21 cellular contexts compared by ENCODE assay signal in the genomic region with DNA sequence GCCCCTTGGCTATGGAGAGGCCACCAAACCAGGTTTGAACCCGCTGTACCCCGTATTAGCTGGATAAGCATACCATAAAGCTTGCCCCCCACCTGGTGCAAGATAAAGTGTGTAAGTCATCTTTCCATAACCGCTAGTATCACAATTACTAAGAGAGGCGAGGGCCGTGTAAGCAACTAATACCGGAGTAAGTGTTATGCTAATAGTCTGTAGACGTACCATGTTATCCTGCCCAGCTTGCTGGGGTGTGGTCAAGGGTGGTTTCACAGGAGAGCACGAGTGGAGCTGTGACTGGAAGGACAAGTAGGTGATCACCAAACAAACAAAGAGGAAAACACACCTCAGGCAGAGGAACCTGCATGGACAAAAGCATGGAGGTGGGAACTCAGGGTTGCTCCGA. TPM values are rescaled to one million over a fixed set of nuclear protein-coding genes. Genes with fewer than 3 reads are reported as not detected.
DNase-seq lines count a peak whose midpoint lies in the region; ATAC-seq, FAIRE-seq and TF ChIP-seq lines count a peak whose summit lies in the region.
"Had no signal": no experiment of that assay in that cellular context is flagged by ENCODE, and none has a peak within 500 bp of the region (broad histone marks: within the 10 kb centered on the region; RNA-seq: fewer than 3 reads in every experiment).

No MANE protein-coding gene starts in this region.

- 100% methylated on average over 1 of the region's 9 CpGs; no CpG with 5 or more reads in 1 of the 2 experiments for WGBS in IMR-90 (ENCODE audit: extremely low coverage in 2 of 2, insufficient read length in 1 of 2), 2 experiments

- H4K8ac ChIP-seq in IMR-90 (ENCODE audit: low read depth in 2 of 2, low read length in 2 of 2) = no peak overlapping the region

- H3K27ac ChIP-seq in IMR-90 (ENCODE audit: insufficient read depth, low read length) = no peak overlapping the region
- H3K27ac ChIP-seq: A549, pancreas had no signal

- CTCF ChIA-PET in activated CD8-positive, alpha-beta memory T cell treated with anti-CD3 and anti-CD28 coated beads, Interleukin-2, amount 10 ng/mL, durations not matched to agents 7 days and 5 days (lab: Charles Lee) = interaction anchor here (0.9 to 3.7 kb wide), 6 partner anchors 13 to 45 kb away, joined by 3 to 36 read pairs (median 6); no protein-coding TSS in a partner anchor
- CTCF ChIA-PET in IMR-90 (lab: Yijun Ruan, JAX) = interaction anchor here (0.8 kb wide), 1 partner anchor 10 kb away, joined by 4 read pairs; no protein-coding TSS in a partner anchor

- dilution Hi-C loops in IMR-90 (cut with HindIII; ENCODE audit: low sequenced_read_pairs, unreplicated experiment) = no loop called here

- intact Hi-C loops in IMR-90 (cut with micrococcal nuclease) = no loop called here

- no TSS peak for BruUV-seq in IMR-90 (replicated peaks; lab: Mats Ljungman, UMichigan)

- H3K27me3 Mint-ChIP-seq in activated CD8-positive, alpha-beta memory T cell treated with anti-CD3 and anti-CD28 coated beads, Interleukin-2, amount 10 ng/mL, durations not matched to agents 7 days and 5 days = no peaks in the 10 kb centered on the region
- no peaks in the 10 kb centered on the region for H3K27me3 Mint-ChIP-seq in activated naive CD8-positive, alpha-beta T cell treated with anti-CD3 and anti-CD28 coated beads, Interleukin-2, amount 50 U/mL, for 24 hours
- peaks cover 32% of the 10 kb centered on the region for H3K27me3 Mint-ChIP-seq in mesothelial cell of epicardium (ENCODE audit: low read depth)

- H2BK20ac ChIP-seq in IMR-90 (ENCODE audit: low read depth, low read length) = peak overlapping the region; percentile 55

- H3K4me3 Mint-ChIP-seq in activated CD8-positive, alpha-beta memory T cell treated with anti-CD3 and anti-CD28 coated beads, Interleukin-2, amount 10 ng/mL, durations not matched to agents 7 days and 5 days = peak overlapping the region; percentile 22
- H3K4me3 Mint-ChIP-seq in activated naive CD8-positive, alpha-beta T cell treated with anti-CD3 and anti-CD28 coated beads, Interleukin-2, amount 50 U/mL, for 24 hours = peak overlapping the region; percentile 30
- peak overlapping the region; percentile 63 for H3K4me3 Mint-ChIP-seq in stimulated activated effector memory CD8-positive, alpha-beta T cell treated with anti-CD3 and anti-CD28 coated beads, Interleukin-12 subunit alpha, Interleukin-12 subunit beta, amount 100 ng/mL, for 72 hours
- no peak overlapping the region for H3K4me3 Mint-ChIP-seq in mesothelial cell of epicardium
- H3K4me3 Mint-ChIP-seq: HFFc6, WTC11 had no signal

- peak overlapping the region; percentile 77 for H2AK9ac ChIP-seq in IMR-90 (replicated peaks; ENCODE audit: low read depth, low read length, poor library complexity)

- H3K27me3 ChIP-seq in IMR-90 (ENCODE audit: control insufficient read depth, insufficient read depth, low read length) = no peaks in the 10 kb centered on the region
- H3K27me3 ChIP-seq: pancreas, upper lobe of left lung had no signal

- H4K5ac ChIP-seq in IMR-90 (ENCODE audit: low read depth, low read length) = no peak overlapping the region

- no peak overlapping the region for H3K56ac ChIP-seq in IMR-90 (ENCODE audit: extremely low read depth, insufficient read depth, low read length)

- no peaks in the 10 kb centered on the region for H3K9me3 Mint-ChIP-seq in activated CD8-positive, alpha-beta memory T cell treated with anti-CD3 and anti-CD28 coated beads, Interleukin-2, amount 10 ng/mL, durations not matched to agents 7 days and 5 days (ENCODE audit: low read depth)
- no peaks in the 10 kb centered on the region for H3K9me3 Mint-ChIP-seq in activated naive CD8-positive, alpha-beta T cell treated with anti-CD3 and anti-CD28 coated beads, Interleukin-2, amount 50 U/mL, for 24 hours
- no peaks in the 10 kb centered on the region for H3K9me3 Mint-ChIP-seq in stimulated activated effector memory CD8-positive, alpha-beta T cell treated with anti-CD3 and anti-CD28 coated beads, Interleukin-12 subunit alpha, Interleukin-12 subunit beta, amount 100 ng/mL, for 72 hours
- no peaks in the 10 kb centered on the region for H3K9me3 Mint-ChIP-seq in mesothelial cell of epicardium
- H3K9me3 Mint-ChIP-seq: activated T-cell treated with anti-CD3 and anti-CD28 coated beads, Interleukin-2, amount 50 U/mL, for 4 hours; HFFc6; WTC11 had no signal

- H3K4me3 ChIP-seq in IMR-90 (ENCODE audit: insufficient read depth, low read depth, low read length) = no peak overlapping the region
- H3K4me3 ChIP-seq: A549, esophagus squamous epithelium, pancreas, upper lobe of left lung had no signal

- no peaks in the 10 kb centered on the region for H4K20me1 ChIP-seq in IMR-90 (ENCODE audit: insufficient read depth, low read length)

- H3K9me3 ChIP-seq in IMR-90 (ENCODE audit: control insufficient read depth, insufficient read depth, low read length) = no peaks in the 10 kb centered on the region
- H3K9me3 ChIP-seq: A549, esophagus squamous epithelium, pancreas, upper lobe of left lung had no signal

- peak overlapping the region; percentile 68; the same call in 2 of the 3 replicates for H2BK15ac ChIP-seq in IMR-90 (ENCODE audit: low read depth, low read length)

- H3K9me1 ChIP-seq in IMR-90 (ENCODE audit: insufficient read depth, low read length) = peaks cover 17% of the 10 kb centered on the region

- peak; percentile 4 for ATAC-seq in activated CD8-positive, alpha-beta memory T cell treated with anti-CD3 and anti-CD28 coated beads, Interleukin-2, amount 10 ng/mL, durations not matched to agents 7 days and 5 days
- ATAC-seq in IMR-90 (ENCODE audit: low read depth) = no peak
- peak; percentile 15 for ATAC-seq in activated naive CD8-positive, alpha-beta T cell treated with anti-CD3 and anti-CD28 coated beads, Interleukin-2, amount 50 U/mL, for 24 hours
- ATAC-seq in stimulated activated effector memory CD8-positive, alpha-beta T cell treated with anti-CD3 and anti-CD28 coated beads, Interleukin-12 subunit alpha, Interleukin-12 subunit beta, amount 100 ng/mL, for 72 hours = peak; percentile 58
- no peak for ATAC-seq in GM19328 (IDR thresholded peaks at IDR 0.05; ENCODE audit: unreplicated experiment)
- ATAC-seq: A549; activated T-cell treated with anti-CD3 and anti-CD28 coated beads, Interleukin-2, amount 50 U/mL, for 4 hours; pancreas; WTC11 had no signal

- peak overlapping the region; percentile 65; the same call in 1 of the 2 replicates for H3K4ac ChIP-seq in IMR-90 (ENCODE audit: low read depth, low read length)

- 0 out of 2 replicates have a peak overlapping the region, but pooled peaks have one; percentile 32 for H3K14ac ChIP-seq in IMR-90 (replicated peaks; ENCODE audit: low read depth, low read length)

- peaks cover 20% of the 10 kb centered on the region for H3K4me1 ChIP-seq in IMR-90 (ENCODE audit: control insufficient read depth, insufficient read depth, low read length)

- H2AK5ac ChIP-seq in IMR-90 (ENCODE audit: low read depth, low read length) = peak overlapping the region; percentile 84

- in situ Hi-C loops in IMR-90 (cut with MboI; ENCODE audit: low sequenced_read_pairs) = no loop called here

- H3K9ac ChIP-seq in IMR-90 (ENCODE audit: low read depth, low read length) = no peak overlapping the region

- peak; percentile 68 for DNase-seq in activated CD8-positive, alpha-beta memory T cell treated with anti-CD3 and anti-CD28 coated beads, Interleukin-2, amount 10 ng/mL, durations not matched to agents 7 days and 5 days
- no peak for DNase-seq in activated CD8-positive, alpha-beta memory T cell treated with anti-CD3 and anti-CD28 coated beads for 24 hours
- DNase-seq in IMR-90 (no peak), H54 (ENCODE audit: insufficient read length, low spot score) (no peak), mesothelial cell of epicardium (ENCODE audit: low spot score in 2 of 2, unreplicated experiment in 2 of 2) (no peak)
- DNase-seq in activated naive CD8-positive, alpha-beta T cell treated with anti-CD3 and anti-CD28 coated beads, Interleukin-2, amount 50 U/mL, for 24 hours = peak; percentile 26
- no peak for DNase-seq in stimulated activated effector memory CD8-positive, alpha-beta T cell treated with anti-CD3 and anti-CD28 coated beads, Interleukin-12 subunit alpha, Interleukin-12 subunit beta, amount 100 ng/mL, for 72 hours (ENCODE audit: low spot score in 2 of 2)
- DNase-seq: activated T-cell treated with anti-CD3 and anti-CD28 coated beads, Interleukin-2, amount 50 U/mL, for 4 hours; dermis blood vessel endothelial cell; esophagus squamous epithelium; head of caudate nucleus; HFFc6; NCI-H1092; pancreas; stimulated activated CD4-positive, alpha-beta T cell treated with anti-CD3 and anti-CD28 coated beads, Interleukin-4, amount 100 ng/mL, for 24 hours; upper lobe of left lung had no signal

- no peak overlapping the region for H2AFZ ChIP-seq in IMR-90 (replicated peaks; ENCODE audit: low read length, poor library complexity)

- peak overlapping the region; percentile 69 for H2BK120ac ChIP-seq in IMR-90 (ENCODE audit: low read depth, low read length)

- H3K23ac ChIP-seq in IMR-90 (ENCODE audit: low read depth, low read length) = no peak overlapping the region

- no peaks in the 10 kb centered on the region for H3K36me3 ChIP-seq in IMR-90 (ENCODE audit: control insufficient read depth, insufficient read depth, low read length)
- H3K36me3 ChIP-seq: esophagus squamous epithelium, pancreas, upper lobe of left lung had no signal

- POLR2A ChIA-PET in IMR-90 (lab: Charles Lee; ENCODE audit: unreplicated experiment) = no interaction called here

- TF ChIP-seq CTCF in IMR-90 (conservative IDR thresholded peaks at IDR 0.05; ENCODE audit: low read depth, low read length) (no peak), mesothelial cell of epicardium (IDR thresholded peaks at IDR 0.05; ENCODE audit: unreplicated experiment) (no peak)

- H3K18ac ChIP-seq in IMR-90 (ENCODE audit: low read depth, low read length) = no peak overlapping the region

- H3K4me2 ChIP-seq in IMR-90 (ENCODE audit: low read depth, low read length) = no peak overlapping the region
- H3K4me2 ChIP-seq: A549 had no signal

- no peaks in the 10 kb centered on the region for H3K79me1 ChIP-seq in IMR-90 (ENCODE audit: low read depth in 1 of 2, low read length in 2 of 2)

- peak overlapping the region; percentile 29 for H4K91ac ChIP-seq in IMR-90 (ENCODE audit: insufficient read depth, low read depth, low read length)

- H3K36me3 Mint-ChIP-seq in activated CD8-positive, alpha-beta memory T cell treated with anti-CD3 and anti-CD28 coated beads, Interleukin-2, amount 10 ng/mL, durations not matched to agents 7 days and 5 days = peaks cover 8% of the 10 kb centered on the region
- H3K36me3 Mint-ChIP-seq in activated naive CD8-positive, alpha-beta T cell treated with anti-CD3 and anti-CD28 coated beads, Interleukin-2, amount 50 U/mL, for 24 hours (ENCODE audit: low read depth) = peaks cover 8% of the 10 kb centered on the region
- peaks cover 27% of the 10 kb centered on the region for H3K36me3 Mint-ChIP-seq in stimulated activated effector memory CD8-positive, alpha-beta T cell treated with anti-CD3 and anti-CD28 coated beads, Interleukin-12 subunit alpha, Interleukin-12 subunit beta, amount 100 ng/mL, for 72 hours
- H3K36me3 Mint-ChIP-seq in mesothelial cell of epicardium = no peaks in the 10 kb centered on the region
- H3K36me3 Mint-ChIP-seq: WTC11 had no signal

- peak overlapping the region; percentile 99 for H3K27ac Mint-ChIP-seq in activated CD8-positive, alpha-beta memory T cell treated with anti-CD3 and anti-CD28 coated beads, Interleukin-2, amount 10 ng/mL, durations not matched to agents 7 days and 5 days
- H3K27ac Mint-ChIP-seq in activated naive CD8-positive, alpha-beta T cell treated with anti-CD3 and anti-CD28 coated beads, Interleukin-2, amount 50 U/mL, for 24 hours = peak overlapping the region; percentile 82
- peak overlapping the region; percentile 91 for H3K27ac Mint-ChIP-seq in stimulated activated effector memory CD8-positive, alpha-beta T cell treated with anti-CD3 and anti-CD28 coated beads, Interleukin-12 subunit alpha, Interleukin-12 subunit beta, amount 100 ng/mL, for 72 hours
- no peak overlapping the region for H3K27ac Mint-ChIP-seq in mesothelial cell of epicardium
- H3K27ac Mint-ChIP-seq: HFFc6, WTC11 had no signal

- peaks cover 76% of the 10 kb centered on the region for H3K4me1 Mint-ChIP-seq in activated CD8-positive, alpha-beta memory T cell treated with anti-CD3 and anti-CD28 coated beads, Interleukin-2, amount 10 ng/mL, durations not matched to agents 7 days and 5 days
- peaks cover 77% of the 10 kb centered on the region for H3K4me1 Mint-ChIP-seq in activated naive CD8-positive, alpha-beta T cell treated with anti-CD3 and anti-CD28 coated beads, Interleukin-2, amount 50 U/mL, for 24 hours
- H3K4me1 Mint-ChIP-seq in stimulated activated effector memory CD8-positive, alpha-beta T cell treated with anti-CD3 and anti-CD28 coated beads, Interleukin-12 subunit alpha, Interleukin-12 subunit beta, amount 100 ng/mL, for 72 hours = peaks cover 77% of the 10 kb centered on the region
- H3K4me1 Mint-ChIP-seq in mesothelial cell of epicardium = peaks cover 15% of the 10 kb centered on the region

- TF ChIP-seq RAD21 in IMR-90 (IDR thresholded peaks at IDR 0.05; ENCODE audit: low read length) = no peak

- TF ChIP-seq POLR2A in IMR-90 (IDR thresholded peaks at IDR 0.05; ENCODE audit: low read depth, low read length) = no peak
- TF ChIP-seq POLR2A in H54 (IDR thresholded peaks at IDR 0.05; ENCODE audit: low read depth, low read length) = no peak

- H2BK5ac ChIP-seq in IMR-90 (ENCODE audit: low read depth, low read length, poor library complexity, severe bottlenecking) = no peak overlapping the region

- FAIRE-seq in H54 (lab: Jason Lieb, UNC) = no peak
- FAIRE-seq: A549, keratinocyte, pancreas, RCC 7860 had no signal

RNA-seq across cellular contexts. Expression of gene TNFRSF1B, which starts 3.6 kb away (rescaled TPM):
- total RNA-seq in activated CD8-positive, alpha-beta memory T cell treated with anti-CD3 and anti-CD28 coated beads, Interleukin-2, amount 10 ng/mL, durations not matched to agents 7 days and 5 days = 100 to 1,000 TPM; 294 to 370 TPM
- total RNA-seq in IMR-90 (2012; rRNA removed) (4.3 and 5.0 TPM in 2 replicates), mesothelial cell of epicardium (2.9 to 3.1 TPM (median 2.9 TPM) in 3 replicates)
- 8.6 and 8.9 TPM in 2 replicates for polyA plus RNA-seq in IMR-90 (2012; rRNA removed)
- polyA plus RNA-seq in IMR-90 (2012; cell fraction: cytosol; rRNA removed) = 6.3 and 11.9 TPM in 2 replicates
- polyA plus RNA-seq in IMR-90 (2012; cell fraction: nucleus; rRNA removed; ENCODE audit: low replicate concordance) = 4.3 and 6.7 TPM in 2 replicates

Comparison
In these comparisons a context has a peak if more than half of its experiments do, and no peak if none do; other contexts are left out.
1. DNase-seq: peak in activated CD8-positive, alpha-beta memory T cell treated with anti-CD3 and anti-CD28 coated beads, Interleukin-2, amount 10 ng/mL, durations not matched to agents 7 days and 5 days (single experiment) and activated naive CD8-positive, alpha-beta T cell treated with anti-CD3 and anti-CD28 coated beads, Interleukin-2, amount 50 U/mL, for 24 hours (single experiment); none in activated CD8-positive, alpha-beta memory T cell treated with anti-CD3 and anti-CD28 coated beads for 24 hours (single experiment), IMR-90 (single experiment), stimulated activated effector memory CD8-positive, alpha-beta T cell treated with anti-CD3 and anti-CD28 coated beads, Interleukin-12 subunit alpha, Interleukin-12 subunit beta, amount 100 ng/mL, for 72 hours (0 of 2), H54 (single experiment) and mesothelial cell of epicardium (0 of 2).
2. ATAC-seq: peak in activated CD8-positive, alpha-beta memory T cell treated with anti-CD3 and anti-CD28 coated beads, Interleukin-2, amount 10 ng/mL, durations not matched to agents 7 days and 5 days (single experiment), activated naive CD8-positive, alpha-beta T cell treated with anti-CD3 and anti-CD28 coated beads, Interleukin-2, amount 50 U/mL, for 24 hours (single experiment) and stimulated activated effector memory CD8-positive, alpha-beta T cell treated with anti-CD3 and anti-CD28 coated beads, Interleukin-12 subunit alpha, Interleukin-12 subunit beta, amount 100 ng/mL, for 72 hours (single experiment); none in IMR-90 (single experiment) and GM19328 (single experiment).
3. RNA of gene TNFRSF1B, which starts 3.6 kb away (total RNA-seq): 294 to 370 TPM in activated CD8-positive, alpha-beta memory T cell treated with anti-CD3 and anti-CD28 coated beads, Interleukin-2, amount 10 ng/mL, durations not matched to agents 7 days and 5 days; 4.3 to 5.0 TPM in IMR-90 and 2.9 to 3.1 TPM in mesothelial cell of epicardium; every median in the first group is over 10 times any median in the second.